ENCODE assay signal across 25 cellular contexts in genomic region chr1:228064296-228064695, GRCh38. TPM values are rescaled to one million over a fixed set of nuclear protein-coding genes. Genes with fewer than 3 reads are reported as not detected.
A peak's percentile ranks its signal among the peaks of the same experiment; 100 is the strongest.
DNase-seq lines count a peak whose midpoint lies in the region; ATAC-seq and TF ChIP-seq lines count a peak whose summit lies in the region.
"Had no signal": no experiment of that assay in that cellular context is flagged by ENCODE, and none has a peak within 500 bp of the region (broad histone marks: within the 10 kb centered on the region; RNA-seq: fewer than 3 reads in every experiment).

No MANE protein-coding gene starts in this region.

- H3K27ac ChIP-seq in osteoblast (ENCODE audit: low read depth, low read length) (no peak overlapping the region), upper lobe of left lung (no peak overlapping the region)
- H3K27ac ChIP-seq: 22Rv1, C4-2B, SJCRH30 had no signal

- no peak overlapping the region for H3K4me2 ChIP-seq in osteoblast (ENCODE audit: insufficient read depth, low read length)

- peaks cover 74% of the 10 kb centered on the region for H3K27me3 Mint-ChIP-seq in activated naive CD4-positive, alpha-beta T cell treated with anti-CD3 and anti-CD28 coated beads, Interleukin-2, amount 10 ng/mL, durations not matched to agents 7 days and 5 days
- peaks cover 25% of the 10 kb centered on the region for H3K27me3 Mint-ChIP-seq in activated naive CD4-positive, alpha-beta T cell treated with anti-CD3 and anti-CD28 coated beads for 36 hours (ENCODE audit: low read depth)

- H3K9me3 Mint-ChIP-seq in activated naive CD4-positive, alpha-beta T cell treated with anti-CD3 and anti-CD28 coated beads, Interleukin-2, amount 10 ng/mL, durations not matched to agents 7 days and 5 days, result no peaks in the 10 kb centered on the region
- no peaks in the 10 kb centered on the region for H3K9me3 Mint-ChIP-seq in activated naive CD4-positive, alpha-beta T cell treated with anti-CD3 and anti-CD28 coated beads for 36 hours
- H3K9me3 Mint-ChIP-seq: CD8-positive, alpha-beta memory T cell had no signal

- WGBS in upper lobe of left lung, 2 donors, result 61% methylated on average over 8 of the region's 8 CpGs; no CpG with 5 or more reads in 1 of the 2 donors

- no peaks in the 10 kb centered on the region for H3K36me3 Mint-ChIP-seq in activated naive CD4-positive, alpha-beta T cell treated with anti-CD3 and anti-CD28 coated beads, Interleukin-2, amount 10 ng/mL, durations not matched to agents 7 days and 5 days
- no peaks in the 10 kb centered on the region for H3K36me3 Mint-ChIP-seq in activated naive CD4-positive, alpha-beta T cell treated with anti-CD3 and anti-CD28 coated beads for 36 hours (ENCODE audit: low read depth)
- H3K36me3 Mint-ChIP-seq: CD8-positive, alpha-beta memory T cell had no signal

- H3K79me2 ChIP-seq in osteoblast (ENCODE audit: insufficient read depth, low read length), result no peaks in the 10 kb centered on the region

- no peaks in the 10 kb centered on the region for H4K20me1 ChIP-seq in osteoblast (ENCODE audit: insufficient read depth, low read length)

- TF ChIP-seq POLR2A in upper lobe of left lung (IDR thresholded peaks at IDR 0.05), result no peak

- peaks cover 36% of the 10 kb centered on the region for H3K27me3 ChIP-seq in osteoblast (ENCODE audit: insufficient read depth, low read length)
- peaks cover 2 to 38% (median 22%) of the 10 kb centered on the region in 4 donors for H3K27me3 ChIP-seq in upper lobe of left lung
- H3K27me3 ChIP-seq: SJCRH30 had no signal

- H3K4me3 Mint-ChIP-seq in activated naive CD4-positive, alpha-beta T cell treated with anti-CD3 and anti-CD28 coated beads, Interleukin-2, amount 10 ng/mL, durations not matched to agents 7 days and 5 days, result no peak overlapping the region
- H3K4me3 Mint-ChIP-seq in activated naive CD4-positive, alpha-beta T cell treated with anti-CD3 and anti-CD28 coated beads for 36 hours, result no peak overlapping the region
- H3K4me3 Mint-ChIP-seq: B cell; CD8-positive, alpha-beta memory T cell had no signal

- no peak overlapping the region for H3K27ac Mint-ChIP-seq in activated naive CD4-positive, alpha-beta T cell treated with anti-CD3 and anti-CD28 coated beads, Interleukin-2, amount 10 ng/mL, durations not matched to agents 7 days and 5 days
- no peak overlapping the region for H3K27ac Mint-ChIP-seq in activated naive CD4-positive, alpha-beta T cell treated with anti-CD3 and anti-CD28 coated beads for 36 hours
- H3K27ac Mint-ChIP-seq: B cell; CD8-positive, alpha-beta memory T cell had no signal

- CTCF ChIA-PET in activated naive CD4-positive, alpha-beta T cell treated with anti-CD3 and anti-CD28 coated beads, Interleukin-2, amount 10 ng/mL, durations not matched to agents 7 days and 5 days (lab: Charles Lee), result no interaction called here
- CTCF ChIA-PET in activated naive CD4-positive, alpha-beta T cell treated with anti-CD3 and anti-CD28 coated beads for 36 hours (lab: Charles Lee), result no interaction called here

- H3K4me1 Mint-ChIP-seq in activated naive CD4-positive, alpha-beta T cell treated with anti-CD3 and anti-CD28 coated beads, Interleukin-2, amount 10 ng/mL, durations not matched to agents 7 days and 5 days, result peaks cover 4% of the 10 kb centered on the region
- peaks cover 8% of the 10 kb centered on the region for H3K4me1 Mint-ChIP-seq in activated naive CD4-positive, alpha-beta T cell treated with anti-CD3 and anti-CD28 coated beads for 36 hours (ENCODE audit: low read depth)

- no peak for TF ChIP-seq EP300 in upper lobe of left lung (IDR thresholded peaks at IDR 0.05)

- peak; percentile 15 for DNase-seq in activated naive CD4-positive, alpha-beta T cell treated with anti-CD3 and anti-CD28 coated beads, Interleukin-2, amount 10 ng/mL, durations not matched to agents 7 days and 5 days
- no peak for DNase-seq in activated naive CD4-positive, alpha-beta T cell treated with anti-CD3 and anti-CD28 coated beads for 36 hours
- DNase-seq in islet precursor cell, result peak; percentile 48
- DNase-seq in osteoblast (ENCODE audit: insufficient read length, low spot score, missing footprints), result peak; percentile 47
- peak; percentile 10 to 56 for DNase-seq in upper lobe of left lung
- DNase-seq in COLO829 (ENCODE audit: low spot score), result no peak
- DNase-seq in DMS79 (lab: John Stamatoyannopoulos, UW), result no peak
- no peak for DNase-seq in MV-4-11 (lab: John Stamatoyannopoulos, UW)
- DNase-seq: DMS153, NCI-H1105 treated with DMSO at 0.1 percent for 48 hours, NCI-H146, NCI-H1930, NCI-H2107, NCI-H524 treated with DMSO at 0.1 percent for 48 hours, NCI-H774, SJCRH30 had no signal

- no peak for ATAC-seq in upper lobe of left lung (ENCODE audit: low FRiP score in 2 of 2)
- ATAC-seq: K562, SK-N-SH treated with all-trans-retinoic acid at 6 μM for 48 hours had no signal

- no peaks in the 10 kb centered on the region for H3K4me1 ChIP-seq in osteoblast (ENCODE audit: insufficient read depth, low read length)
- H3K4me1 ChIP-seq in upper lobe of left lung, result peaks cover 7 to 19% (median 16%) of the 10 kb centered on the region in 4 donors
- H3K4me1 ChIP-seq: SJCRH30 had no signal

- H3K9me3 ChIP-seq in osteoblast (ENCODE audit: low read depth, low read length), result no peaks in the 10 kb centered on the region
- H3K9me3 ChIP-seq in upper lobe of left lung, result no peaks in the 10 kb centered on the region
- H3K9me3 ChIP-seq: SJCRH30 had no signal

- no peak for TF ChIP-seq CTCF in osteoblast (IDR thresholded peaks at IDR 0.05; ENCODE audit: extremely low read depth, low read depth, low read length)
- TF ChIP-seq CTCF in upper lobe of left lung (IDR thresholded peaks at IDR 0.05), result no peak

- no peak overlapping the region for H2AFZ ChIP-seq in osteoblast (ENCODE audit: low read length)

- intact Hi-C loops in activated naive CD4-positive, alpha-beta T cell treated with anti-CD3 and anti-CD28 coated beads for 36 hours (cut with micrococcal nuclease), result no loop called here

- no peak overlapping the region for H3K4me3 ChIP-seq in osteoblast (ENCODE audit: insufficient read depth, low read length)
- H3K4me3 ChIP-seq in upper lobe of left lung, result no peak overlapping the region
- H3K4me3 ChIP-seq: K562, SJCRH30 had no signal

- H3K36me3 ChIP-seq in osteoblast (ENCODE audit: insufficient read depth, low read length), result no peaks in the 10 kb centered on the region
- H3K36me3 ChIP-seq in upper lobe of left lung, result no peaks in the 10 kb centered on the region
- H3K36me3 ChIP-seq: SJCRH30 had no signal

RNA-seq across cellular contexts. Expression of gene ARF1, which starts 18.2 kb away (rescaled TPM):
- total RNA-seq in activated naive CD4-positive, alpha-beta T cell treated with anti-CD3 and anti-CD28 coated beads for 36 hours, result 100 to 1,000 TPM; 346 to 358 TPM
- 231 and 248 TPM in 2 replicates for total RNA-seq in osteoblast
- total RNA-seq in upper lobe of left lung, result 100 to 1,000 TPM; 157 to 487 (median 374) TPM

RNA-seq across cellular contexts. Expression of gene C1orf35, which starts 38.8 kb away (rescaled TPM):
- total RNA-seq in activated naive CD4-positive, alpha-beta T cell treated with anti-CD3 and anti-CD28 coated beads for 36 hours, result 10 to 100 TPM; 14.5 to 16.2 TPM
- total RNA-seq in osteoblast, result 5.3 and 5.4 TPM in 2 replicates
- total RNA-seq in upper lobe of left lung, result 10 to 100 TPM; 12.8 to 34.6 (median 17.8) TPM

RNA-seq across cellular contexts. Expression of gene MRPL55, which starts 44.8 kb away (rescaled TPM):
- 10 to 100 TPM; 45.5 TPM for total RNA-seq in activated naive CD4-positive, alpha-beta T cell treated with anti-CD3 and anti-CD28 coated beads for 36 hours
- total RNA-seq in osteoblast, result 34.5 and 51.4 TPM in 2 replicates
- 100 to 1,000 TPM in 1 of 6 donors, 10 to 100 TPM in 5; 42.4 to 161 (median 60.1) TPM for total RNA-seq in upper lobe of left lung

RNA-seq across cellular contexts. Expression of gene WNT3A, which starts 57.5 kb away (rescaled TPM):
- total RNA-seq in activated naive CD4-positive, alpha-beta T cell treated with anti-CD3 and anti-CD28 coated beads for 36 hours, result not detected
- total RNA-seq in osteoblast, result not detected in 2 replicates
- total RNA-seq in upper lobe of left lung, result 10 to 100 TPM in 2 of 6 donors, 1 to 10 TPM in 4; 1.0 to 19.6 (median 6.4) TPM
- total RNA-seq: B cell; CD8-positive, alpha-beta memory T cell; G401; K562; LHCN-M2; MCF 10A; SJCRH30 had no signal

Comparison
In these comparisons a context has a peak if more than half of its experiments do, and no peak if none do; other contexts are left out.
1. DNase-seq: peak in activated naive CD4-positive, alpha-beta T cell treated with anti-CD3 and anti-CD28 coated beads, Interleukin-2, amount 10 ng/mL, durations not matched to agents 7 days and 5 days (single experiment), islet precursor cell (single experiment), osteoblast (single experiment) and upper lobe of left lung (2 of 2); none in activated naive CD4-positive, alpha-beta T cell treated with anti-CD3 and anti-CD28 coated beads for 36 hours (single experiment), COLO829 (single experiment), DMS79 (single experiment) and MV-4-11 (single experiment).